20 cellular contexts compared by ENCODE assay signal in the genomic region with DNA sequence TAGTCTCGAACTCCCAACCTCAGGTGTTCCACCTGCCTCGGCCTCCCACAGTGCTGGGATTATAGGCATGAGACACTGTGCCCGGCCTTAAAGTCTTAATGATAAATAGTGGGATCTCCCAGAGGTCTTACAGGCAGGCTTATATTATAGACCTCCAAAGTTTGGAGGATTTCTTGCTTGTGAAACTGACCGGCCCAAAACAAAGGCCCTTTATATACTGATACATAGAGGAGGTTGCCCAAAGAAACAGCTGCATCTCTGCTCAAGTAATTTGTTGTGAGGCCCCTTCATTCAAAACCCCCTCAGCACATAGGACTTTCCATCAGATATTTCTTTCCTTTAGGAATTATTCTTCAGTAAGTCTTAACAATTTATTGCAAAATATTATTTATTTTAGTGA.
"Had no signal": no experiment of that assay in that cellular context is flagged by ENCODE, and none has a peak within 500 bp of the region (broad histone marks: within the 10 kb centered on the region; RNA-seq: fewer than 3 reads in every experiment).

No MANE protein-coding gene starts in this region.

- H3K4me3 ChIP-seq: colonic mucosa, esophagus squamous epithelium, mucosa of descending colon, neural progenitor cell, psoas muscle, sigmoid colon, suprapubic skin, transverse colon, vagina had no signal

- H3K27me3 ChIP-seq: colonic mucosa, esophagus squamous epithelium, neural progenitor cell, sigmoid colon, suprapubic skin, vagina had no signal

- H3K9me3 ChIP-seq: colonic mucosa, esophagus squamous epithelium, mucosa of descending colon, psoas muscle, sigmoid colon, suprapubic skin, transverse colon, vagina had no signal

- H3K27ac ChIP-seq: colonic mucosa, esophagus squamous epithelium, neural progenitor cell, psoas muscle, sigmoid colon, suprapubic skin, transverse colon, vagina had no signal

- H3K4me1 ChIP-seq: colonic mucosa, psoas muscle, sigmoid colon, suprapubic skin, transverse colon, vagina had no signal

- DNase-seq: colonic mucosa; effector memory CD4-positive, alpha-beta T cell; erythroblast; esophagus squamous epithelium; mesenchymal stem cell; mucosa of descending colon; naive B cell; posterior cingulate gyrus; psoas muscle; retina; sigmoid colon; stimulated activated CD4-positive, alpha-beta T cell treated with anti-CD3 and anti-CD28 coated beads, Interleukin-2, amount 100 ng/mL, for 24 hours; stimulated activated CD4-positive, alpha-beta T cell treated with anti-CD3 and anti-CD28 coated beads, Interleukin-4, amount 100 ng/mL, for 24 hours; transverse colon had no signal

- ATAC-seq: left lobe of liver; mucosa of descending colon; natural killer cell treated with Interleukin-12 subunit alpha and Interleukin-12 subunit beta and Interleukin-15 and Interleukin-18, amount 100 ng/mL, for 72 hours; psoas muscle; stimulated activated effector memory CD8-positive, alpha-beta T cell treated with anti-CD3 and anti-CD28 coated beads, Interleukin-12 subunit alpha, Interleukin-12 subunit beta, amount 100 ng/mL, for 72 hours had no signal
